9 cellular contexts compared by ENCODE assay signal in genomic region chr1:26959270-26959669, GRCh38. TPM values are rescaled to one million over a fixed set of nuclear protein-coding genes. Genes with fewer than 3 reads are reported as not detected.
DNase-seq lines count a peak whose midpoint lies in the region; ATAC-seq and TF ChIP-seq lines count a peak whose summit lies in the region.
"Had no signal": no experiment of that assay in that cellular context is flagged by ENCODE, and none has a peak within 500 bp of the region (broad histone marks: within the 10 kb centered on the region; RNA-seq: fewer than 3 reads in every experiment).

No MANE protein-coding gene starts in this region.

- no peaks in the 10 kb centered on the region for H3K9me2 ChIP-seq in OCI-LY1 (ENCODE audit: low read depth, low read length)

- H3K9me3 ChIP-seq in OCI-LY1 (ENCODE audit: low read length), result peaks cover 8% of the 10 kb centered on the region; the same call in 1 of the 2 replicates
- no peaks in the 10 kb centered on the region for H3K9me3 ChIP-seq in effector memory CD4-positive, alpha-beta T cell (ENCODE audit: control insufficient read depth, low read length)

- H3K4me1 ChIP-seq in OCI-LY1 (ENCODE audit: insufficient read depth, low read length, severe bottlenecking), result peaks cover 12% of the 10 kb centered on the region
- peaks cover 14% of the 10 kb centered on the region for H3K4me1 ChIP-seq in effector memory CD4-positive, alpha-beta T cell (ENCODE audit: control insufficient read depth, insufficient read depth, low read length, poor library complexity, severe bottlenecking)

- peaks cover 6% of the 10 kb centered on the region for H3K36me3 Mint-ChIP-seq in progenitor cell of endocrine pancreas (ENCODE audit: insufficient read depth)

- H4K20me1 ChIP-seq in OCI-LY1 (ENCODE audit: insufficient read depth, low read length), result no peaks in the 10 kb centered on the region

- in situ Hi-C loops in KBM-7 (cut with MboI; ENCODE audit: low pct_unique_long_range_greater_than_20kb, low sequenced_read_pairs), result no loop called here

- H3K36me3 ChIP-seq in OCI-LY1 (ENCODE audit: insufficient read depth, low read length), result peaks cover 4% of the 10 kb centered on the region; the same call in 1 of the 2 replicates
- H3K36me3 ChIP-seq in effector memory CD4-positive, alpha-beta T cell (ENCODE audit: control insufficient read depth, insufficient read depth, low read length), result no peaks in the 10 kb centered on the region

- no peak overlapping the region for H3K27ac Mint-ChIP-seq in progenitor cell of endocrine pancreas

- H3K79me2 ChIP-seq in OCI-LY1 (ENCODE audit: insufficient read depth, low read length), result no peaks in the 10 kb centered on the region

- peaks cover 5% of the 10 kb centered on the region for H3K9me3 Mint-ChIP-seq in progenitor cell of endocrine pancreas (ENCODE audit: low read depth)

- H3F3A ChIP-seq in OCI-LY1 (ENCODE audit: insufficient read depth, low read length), result no peaks in the 10 kb centered on the region

- TF ChIP-seq CTCF in OCI-LY1 (IDR thresholded peaks at IDR 0.05; ENCODE audit: low read length) (no peak), progenitor cell of endocrine pancreas (IDR thresholded peaks at IDR 0.05; ENCODE audit: unreplicated experiment) (no peak)

- no peaks in the 10 kb centered on the region for H3K27me3 Mint-ChIP-seq in progenitor cell of endocrine pancreas

- H3K4me3 ChIP-seq in OCI-LY1 (ENCODE audit: low read depth, low read length, poor library complexity, severe bottlenecking), result peak overlapping the region; percentile 84
- peak overlapping the region; percentile 73 for H3K4me3 ChIP-seq in effector memory CD4-positive, alpha-beta T cell (ENCODE audit: insufficient read depth, low read depth, low read length, poor library complexity, severe bottlenecking)

- no peak for DNase-seq in effector memory CD4-positive, alpha-beta T cell
- DNase-seq in progenitor cell of endocrine pancreas (ENCODE audit: low spot score, unreplicated experiment) (no peak), RKO (ENCODE audit: low spot score) (no peak), KBM-7 (no peak)
- DNase-seq: hypothalamus; stimulated activated CD4-positive, alpha-beta T cell treated with anti-CD3 and anti-CD28 coated beads, Interleukin-2, amount 100 ng/mL, for 24 hours had no signal

- peaks cover 10% of the 10 kb centered on the region; the same call in 1 of the 2 replicates for H3K27me3 ChIP-seq in OCI-LY1 (ENCODE audit: insufficient read depth, low read length)
- H3K27me3 ChIP-seq in effector memory CD4-positive, alpha-beta T cell (replicated peaks; ENCODE audit: control insufficient read depth, insufficient read depth, low read length, poor library complexity, severe bottlenecking), result no peaks in the 10 kb centered on the region

- peak overlapping the region; percentile 79 for H3K4me3 Mint-ChIP-seq in progenitor cell of endocrine pancreas (ENCODE audit: low read depth)

- no peak overlapping the region for H3K27ac ChIP-seq in OCI-LY1 (ENCODE audit: low read depth, low read length, poor library complexity, severe bottlenecking)
- no peak overlapping the region for H3K27ac ChIP-seq in effector memory CD4-positive, alpha-beta T cell (ENCODE audit: insufficient read depth, low read length, poor library complexity, severe bottlenecking)

- H3K9ac ChIP-seq in OCI-LY1 (ENCODE audit: low read length), result peak overlapping the region; percentile 73; the same call in 1 of the 2 replicates

- peaks cover 11% of the 10 kb centered on the region for H3K4me1 Mint-ChIP-seq in progenitor cell of endocrine pancreas (ENCODE audit: low read depth)

- ATAC-seq in HG02981 (IDR thresholded peaks at IDR 0.05; ENCODE audit: unreplicated experiment), result no peak

- H3K4me2 ChIP-seq in OCI-LY1 (ENCODE audit: low read length), result peak overlapping the region; percentile 95

- no peak overlapping the region for H2AFZ ChIP-seq in OCI-LY1 (ENCODE audit: low read length)

RNA-seq across cellular contexts. Expression of gene KDF1, which starts 1.0 kb away (rescaled TPM):
- 22.2 and 26.1 TPM in 2 replicates for total RNA-seq in progenitor cell of endocrine pancreas
- total RNA-seq: M059J had no signal

RNA-seq across cellular contexts. Expression of gene TRNP1, which starts 34.2 kb away (rescaled TPM):
- 48.8 and 49.3 TPM in 2 replicates for total RNA-seq in progenitor cell of endocrine pancreas

RNA-seq across cellular contexts. Expression of gene NUDC, which starts 37.7 kb away (rescaled TPM):
- total RNA-seq in progenitor cell of endocrine pancreas, result 93.5 and 101 TPM in 2 replicates

RNA-seq across cellular contexts. Expression of gene NR0B2, which starts 45.5 kb away (rescaled TPM):
- total RNA-seq in progenitor cell of endocrine pancreas, result 10.3 and 11.9 TPM in 2 replicates
- total RNA-seq: M059J had no signal

RNA-seq across cellular contexts. Expression of gene TENT5B, which starts 53.4 kb away (rescaled TPM):
- total RNA-seq in progenitor cell of endocrine pancreas, result 5.1 and 5.7 TPM in 2 replicates
